Comparison of ENCODE assay signal across 25 cellular contexts in the genomic region with DNA sequence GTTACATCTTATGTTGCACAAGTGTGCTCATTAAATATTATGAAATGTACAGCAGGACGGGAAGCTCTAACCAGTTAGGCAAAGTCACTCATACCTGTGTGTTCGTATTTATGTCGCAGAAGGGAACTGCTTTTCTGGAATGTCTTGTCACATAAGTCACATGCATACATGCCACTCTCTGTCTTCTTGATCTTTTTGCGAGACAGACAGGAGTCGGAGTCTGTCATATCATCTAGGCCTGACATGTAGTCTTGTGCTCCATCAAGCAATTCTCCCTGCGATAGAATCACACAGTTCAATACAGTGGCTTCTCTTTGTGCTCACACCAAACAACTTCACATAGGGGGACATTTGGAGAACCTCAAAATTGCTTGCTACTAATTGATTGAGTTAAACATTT.
"Had no signal": no experiment of that assay in that cellular context is flagged by ENCODE, and none has a peak within 500 bp of the region (broad histone marks: within the 10 kb centered on the region; RNA-seq: fewer than 3 reads in every experiment).

No MANE protein-coding gene starts in this region.

- H3K4me1 ChIP-seq: pancreas, right atrium auricular region, suprapubic skin had no signal

- H3K4me1 Mint-ChIP-seq: stimulated activated naive CD8-positive, alpha-beta T cell treated with anti-CD3 and anti-CD28 coated beads, Interleukin-15, amount 100 ng/mL, for 72 hours; T-cell had no signal

- H3K9me3 ChIP-seq: gastroesophageal sphincter, heart right ventricle, pancreas, psoas muscle, right atrium auricular region, suprapubic skin had no signal

- H3K36me3 Mint-ChIP-seq: activated naive CD4-positive, alpha-beta T cell treated with anti-CD3 and anti-CD28 coated beads, Interleukin-2, amount 50 U/mL, for 72 hours had no signal

- H3K9me3 Mint-ChIP-seq: activated naive CD4-positive, alpha-beta T cell treated with anti-CD3 and anti-CD28 coated beads, Interleukin-2, amount 50 U/mL, for 72 hours; activated T-helper 17 cell treated with anti-CD3 and anti-CD28 coated beads, Interleukin-2, amount 50 U/mL, for 72 hours; endodermal cell; naive thymus-derived CD4-positive, alpha-beta T cell; stimulated activated naive CD8-positive, alpha-beta T cell treated with anti-CD3 and anti-CD28 coated beads, Interleukin-15, amount 100 ng/mL, for 72 hours; T-cell; T-helper 2 cell treated with Interferon-gamma antibody and Interleukin-4, amounts not matched to agents 5 μg/mL and 100 μg/mL, for 36 hours had no signal

- H3K4me3 Mint-ChIP-seq: activated CD8-positive, alpha-beta T cell treated with anti-CD3 and anti-CD28 coated beads, Interleukin-2, amount 10 ng/mL, durations not matched to agents 7 days and 5 days; activated T-helper 17 cell treated with anti-CD3 and anti-CD28 coated beads, Interleukin-2, amount 50 U/mL, for 72 hours; endodermal cell; naive thymus-derived CD4-positive, alpha-beta T cell; stimulated activated naive CD8-positive, alpha-beta T cell treated with anti-CD3 and anti-CD28 coated beads, Interleukin-15, amount 100 ng/mL, for 72 hours; T-cell; T-helper 2 cell treated with Interferon-gamma antibody and Interleukin-4, amounts not matched to agents 5 μg/mL and 100 μg/mL, for 36 hours had no signal

- DNase-seq: activated CD4-positive, alpha-beta T cell treated with anti-CD3 and anti-CD28 coated beads, Interleukin-2, amount 50 U/mL, for 1 hour; activated CD4-positive, CD25-positive, alpha-beta regulatory T cell treated with anti-CD3 and anti-CD28 coated beads, Interleukin-2, amount 50 U/mL, for 72 hours; activated CD8-positive, alpha-beta T cell treated with anti-CD3 and anti-CD28 coated beads, Interleukin-2, amount 10 ng/mL, durations not matched to agents 7 days and 5 days; aorta; central memory CD4-positive, alpha-beta T cell; endodermal cell; heart right ventricle; kidney; naive thymus-derived CD4-positive, alpha-beta T cell; pancreas; psoas muscle; stimulated activated CD4-positive, alpha-beta T cell treated with anti-CD3 and anti-CD28 coated beads, Interleukin-1b, Interleukin-23, amount 100 ng/mL, for 48 hours; stimulated activated naive CD8-positive, alpha-beta T cell treated with anti-CD3 and anti-CD28 coated beads, Interleukin-15, amount 100 ng/mL, for 72 hours; T-cell had no signal

- H3K27ac ChIP-seq: epithelial cell of prostate, gastroesophageal sphincter, pancreas, psoas muscle, right atrium auricular region, suprapubic skin, VCaP had no signal

- ATAC-seq: activated CD8-positive, alpha-beta T cell treated with anti-CD3 and anti-CD28 coated beads, Interleukin-2, amount 10 ng/mL, durations not matched to agents 7 days and 5 days; activated naive CD4-positive, alpha-beta T cell treated with anti-CD3 and anti-CD28 coated beads, Interleukin-2, amount 50 U/mL, for 72 hours; activated T-helper 17 cell treated with anti-CD3 and anti-CD28 coated beads, Interleukin-2, amount 50 U/mL, for 72 hours; gastroesophageal sphincter; left lobe of liver; naive thymus-derived CD4-positive, alpha-beta T cell; pancreas; SK-N-SH treated with all-trans-retinoic acid at 6 μM for 48 hours; stimulated activated naive CD8-positive, alpha-beta T cell treated with anti-CD3 and anti-CD28 coated beads, Interleukin-15, amount 100 ng/mL, for 72 hours; T-cell had no signal

- H3K36me3 ChIP-seq: pancreas had no signal

- H3K27me3 ChIP-seq: gastroesophageal sphincter, heart right ventricle, pancreas, right atrium auricular region, suprapubic skin had no signal

- H3K27me3 Mint-ChIP-seq: stimulated activated naive CD8-positive, alpha-beta T cell treated with anti-CD3 and anti-CD28 coated beads, Interleukin-15, amount 100 ng/mL, for 72 hours; T-cell had no signal

- H3K27ac Mint-ChIP-seq: activated CD8-positive, alpha-beta T cell treated with anti-CD3 and anti-CD28 coated beads, Interleukin-2, amount 10 ng/mL, durations not matched to agents 7 days and 5 days; activated naive CD4-positive, alpha-beta T cell treated with anti-CD3 and anti-CD28 coated beads, Interleukin-2, amount 50 U/mL, for 72 hours; activated T-helper 17 cell treated with anti-CD3 and anti-CD28 coated beads, Interleukin-2, amount 50 U/mL, for 72 hours; endodermal cell; naive thymus-derived CD4-positive, alpha-beta T cell; stimulated activated naive CD8-positive, alpha-beta T cell treated with anti-CD3 and anti-CD28 coated beads, Interleukin-15, amount 100 ng/mL, for 72 hours; T-cell; T-helper 2 cell treated with Interferon-gamma antibody and Interleukin-4, amounts not matched to agents 5 μg/mL and 100 μg/mL, for 36 hours had no signal

- H3K4me3 ChIP-seq: gastroesophageal sphincter, heart right ventricle, lung, pancreas, psoas muscle, right atrium auricular region, suprapubic skin had no signal
